ENCODE assay signal across 16 cellular contexts in genomic region chr4:158018090-158018808, GRCh38.
DNase-seq lines count a peak whose midpoint lies in the region; ATAC-seq and TF ChIP-seq lines count a peak whose summit lies in the region.
"Had no signal": no experiment of that assay in that cellular context is flagged by ENCODE, and none has a peak within 500 bp of the region (broad histone marks: within the 10 kb centered on the region; RNA-seq: fewer than 3 reads in every experiment).

No MANE protein-coding gene starts in this region.

- H3K4me3 ChIP-seq in skeletal muscle satellite cell (ENCODE audit: low read length) (no peak overlapping the region), MG63 (no peak overlapping the region)
- H3K4me3 ChIP-seq: coronary artery, esophagus muscularis mucosa had no signal

- peak overlapping the region; percentile 13 for H3K4me2 ChIP-seq in skeletal muscle satellite cell (ENCODE audit: low read length)

- H3K27me3 ChIP-seq in skeletal muscle satellite cell (ENCODE audit: control insufficient read depth, insufficient read depth, low read length) = no peaks in the 10 kb centered on the region
- no peaks in the 10 kb centered on the region for H3K27me3 ChIP-seq in MG63
- H3K27me3 ChIP-seq: esophagus muscularis mucosa had no signal

- no peaks in the 10 kb centered on the region for H3K36me3 Mint-ChIP-seq in endothelial cell (ENCODE audit: low read depth, unreplicated experiment)
- no peaks in the 10 kb centered on the region for H3K36me3 Mint-ChIP-seq in activated CD8-positive, alpha-beta memory T cell treated with anti-CD3 and anti-CD28 coated beads, Interleukin-2, amount 10 ng/mL, durations not matched to agents 7 days and 5 days
- H3K36me3 Mint-ChIP-seq: CD4-positive, CD25-positive, alpha-beta regulatory T cell had no signal

- H3K9ac ChIP-seq in skeletal muscle satellite cell (ENCODE audit: low read depth, low read length) = peak overlapping the region; percentile 2

- H3K4me1 Mint-ChIP-seq in endothelial cell (ENCODE audit: unreplicated experiment) = peaks cover 14% of the 10 kb centered on the region
- H3K4me1 Mint-ChIP-seq in activated CD8-positive, alpha-beta memory T cell treated with anti-CD3 and anti-CD28 coated beads, Interleukin-2, amount 10 ng/mL, durations not matched to agents 7 days and 5 days = no peaks in the 10 kb centered on the region
- H3K4me1 Mint-ChIP-seq: CD4-positive, CD25-positive, alpha-beta regulatory T cell had no signal

- no peaks in the 10 kb centered on the region for H3K27me3 Mint-ChIP-seq in endothelial cell (ENCODE audit: unreplicated experiment)
- H3K27me3 Mint-ChIP-seq in activated CD8-positive, alpha-beta memory T cell treated with anti-CD3 and anti-CD28 coated beads, Interleukin-2, amount 10 ng/mL, durations not matched to agents 7 days and 5 days = no peaks in the 10 kb centered on the region

- DNase-seq in LHCN-M2 (ENCODE audit: low read depth) (peak; percentile 66), OCI-M1 (lab: John Stamatoyannopoulos, UW) (peak; percentile 78), endothelial cell (ENCODE audit: low spot score) (no peak), H4 (ENCODE audit: low spot score) (no peak), MG63 (no peak)
- DNase-seq in activated CD8-positive, alpha-beta memory T cell treated with anti-CD3 and anti-CD28 coated beads, Interleukin-2, amount 10 ng/mL, durations not matched to agents 7 days and 5 days = no peak
- DNase-seq: activated T-cell treated with anti-CD3 and anti-CD28 coated beads, Interleukin-2, amount 50 U/mL, for 72 hours; amygdala; CD4-positive, CD25-positive, alpha-beta regulatory T cell; hippocampal formation; NCI-H1436; RPMI8226; stimulated activated CD4-positive, alpha-beta T cell treated with anti-CD3 and anti-CD28 coated beads, Interleukin-15, amount 100 ng/mL, for 24 hours had no signal

- H3K4me1 ChIP-seq in skeletal muscle satellite cell (ENCODE audit: control insufficient read depth, insufficient read depth, low read length) = peaks cover 71% of the 10 kb centered on the region

- CTCF ChIA-PET in activated CD8-positive, alpha-beta memory T cell treated with anti-CD3 and anti-CD28 coated beads, Interleukin-2, amount 10 ng/mL, durations not matched to agents 7 days and 5 days (lab: Charles Lee) = no interaction called here

- peak overlapping the region; percentile 10 for H3K27ac Mint-ChIP-seq in endothelial cell (ENCODE audit: unreplicated experiment)
- no peak overlapping the region for H3K27ac Mint-ChIP-seq in activated CD8-positive, alpha-beta memory T cell treated with anti-CD3 and anti-CD28 coated beads, Interleukin-2, amount 10 ng/mL, durations not matched to agents 7 days and 5 days
- H3K27ac Mint-ChIP-seq: activated T-cell treated with anti-CD3 and anti-CD28 coated beads, Interleukin-2, amount 50 U/mL, for 72 hours; CD4-positive, CD25-positive, alpha-beta regulatory T cell had no signal

- H3K9me3 Mint-ChIP-seq in endothelial cell (ENCODE audit: unreplicated experiment) = no peaks in the 10 kb centered on the region
- no peaks in the 10 kb centered on the region for H3K9me3 Mint-ChIP-seq in activated CD8-positive, alpha-beta memory T cell treated with anti-CD3 and anti-CD28 coated beads, Interleukin-2, amount 10 ng/mL, durations not matched to agents 7 days and 5 days (ENCODE audit: low read depth)
- H3K9me3 Mint-ChIP-seq: activated T-cell treated with anti-CD3 and anti-CD28 coated beads, Interleukin-2, amount 50 U/mL, for 72 hours had no signal

- H3K36me3 ChIP-seq in skeletal muscle satellite cell (ENCODE audit: insufficient read depth, low read length) (no peaks in the 10 kb centered on the region), MG63 (no peaks in the 10 kb centered on the region)
- H3K36me3 ChIP-seq: esophagus muscularis mucosa had no signal

- H3K4me3 Mint-ChIP-seq in endothelial cell (ENCODE audit: unreplicated experiment) = no peak overlapping the region
- no peak overlapping the region for H3K4me3 Mint-ChIP-seq in activated CD8-positive, alpha-beta memory T cell treated with anti-CD3 and anti-CD28 coated beads, Interleukin-2, amount 10 ng/mL, durations not matched to agents 7 days and 5 days
- H3K4me3 Mint-ChIP-seq: activated T-cell treated with anti-CD3 and anti-CD28 coated beads, Interleukin-2, amount 50 U/mL, for 72 hours; CD4-positive, CD25-positive, alpha-beta regulatory T cell had no signal

- H3K9me3 ChIP-seq in skeletal muscle satellite cell (replicated peaks; ENCODE audit: low read length) = no peaks in the 10 kb centered on the region
- H3K9me3 ChIP-seq in MG63 = peaks cover 9% of the 10 kb centered on the region
- H3K9me3 ChIP-seq: esophagus muscularis mucosa had no signal

- no peak for TF ChIP-seq CTCF in endothelial cell (IDR thresholded peaks at IDR 0.05; ENCODE audit: unreplicated experiment)

- ATAC-seq in activated CD8-positive, alpha-beta memory T cell treated with anti-CD3 and anti-CD28 coated beads, Interleukin-2, amount 10 ng/mL, durations not matched to agents 7 days and 5 days = no peak
- ATAC-seq: activated T-cell treated with anti-CD3 and anti-CD28 coated beads, Interleukin-2, amount 50 U/mL, for 72 hours had no signal

Comparison
In these comparisons a context has a peak if more than half of its experiments do, and no peak if none do; other contexts are left out.
1. DNase-seq: peak in LHCN-M2 (single experiment) and OCI-M1 (single experiment); none in endothelial cell (single experiment), activated CD8-positive, alpha-beta memory T cell treated with anti-CD3 and anti-CD28 coated beads, Interleukin-2, amount 10 ng/mL, durations not matched to agents 7 days and 5 days (single experiment), H4 (single experiment) and MG63 (single experiment).